3 cellular contexts compared by ENCODE assay signal in genomic region chr5:180598797-180599589, GRCh38.
TF ChIP-seq lines count a peak whose summit lies in the region.

No MANE protein-coding gene starts in this region.

TF ChIP-seq in SK-N-SH, 30 proteins besides CTCF, POLR2A, EP300 and RAD21 (continues in another document):
- TF ChIP-seq MEF2A (IDR thresholded peaks at IDR 0.05; ENCODE audit: borderline replicate concordance, low read depth): no peak
- no peak for TF ChIP-seq REST (IDR thresholded peaks at IDR 0.05; ENCODE audit: low read depth, low read length)
- no peak for TF ChIP-seq TEAD4 (IDR thresholded peaks at IDR 0.05; ENCODE audit: borderline replicate concordance, insufficient read depth)
- TF ChIP-seq MAX (IDR thresholded peaks at IDR 0.05; ENCODE audit: low read depth): no peak
- no peak for TF ChIP-seq POLR2AphosphoS5 (IDR thresholded peaks at IDR 0.05; ENCODE audit: low read depth, low read length)
- TF ChIP-seq PBX3 (IDR thresholded peaks at IDR 0.05): no peak
- no peak for TF ChIP-seq FOSL2 (IDR thresholded peaks at IDR 0.05; ENCODE audit: borderline replicate concordance, low read depth)
- no peak for TF ChIP-seq GABPA (IDR thresholded peaks at IDR 0.05; ENCODE audit: low read depth)
- no peak for TF ChIP-seq RFX5 (IDR thresholded peaks at IDR 0.05; ENCODE audit: low read length)
- no peak for TF ChIP-seq ELF1 (IDR thresholded peaks at IDR 0.05)
- TF ChIP-seq IRF3 (IDR thresholded peaks at IDR 0.05; ENCODE audit: low read depth, low read length): no peak
- TF ChIP-seq RXRA (IDR thresholded peaks at IDR 0.05; ENCODE audit: borderline replicate concordance, low read depth): no peak
- TF ChIP-seq TAF1 (IDR thresholded peaks at IDR 0.05; ENCODE audit: borderline replicate concordance, low read depth, low read length): no peak

TF ChIP-seq in SK-N-SH treated with all-trans-retinoic acid at 6 μM for 48 hours, 23 proteins besides CTCF, POLR2A, EP300 and RAD21 (continues in another document):
- TF ChIP-seq ISL1 (CRISPR knock-in tag; IDR thresholded peaks at IDR 0.05) (no peak), ZFP3 (CRISPR knock-in tag; IDR thresholded peaks at IDR 0.05) (no peak), ZC3H10 (CRISPR knock-in tag; IDR thresholded peaks at IDR 0.05) (no peak), PATZ1 (CRISPR knock-in tag; IDR thresholded peaks at IDR 0.05; ENCODE audit: borderline replicate concordance) (no peak), ESRRG (CRISPR knock-in tag; IDR thresholded peaks at IDR 0.05) (no peak), GLIS3 (CRISPR knock-in tag; IDR thresholded peaks at IDR 0.05) (no peak), BACH2 (CRISPR knock-in tag; IDR thresholded peaks at IDR 0.05; ENCODE audit: borderline replicate concordance) (no peak), ZNF70 (CRISPR knock-in tag; IDR thresholded peaks at IDR 0.05) (no peak), RARB (CRISPR knock-in tag; IDR thresholded peaks at IDR 0.05) (no peak), POU6F1 (CRISPR knock-in tag; IDR thresholded peaks at IDR 0.05; ENCODE audit: borderline replicate concordance, low read depth) (no peak), TSHZ2 (CRISPR knock-in tag; IDR thresholded peaks at IDR 0.05) (no peak), CSDC2 (CRISPR knock-in tag; IDR thresholded peaks at IDR 0.05) (no peak), ZNF8 (CRISPR knock-in tag; IDR thresholded peaks at IDR 0.05) (no peak), CREB5 (CRISPR knock-in tag; IDR thresholded peaks at IDR 0.05; ENCODE audit: low read depth) (no peak), CSRNP3 (CRISPR knock-in tag; IDR thresholded peaks at IDR 0.05) (no peak), ARNTL (CRISPR knock-in tag; IDR thresholded peaks at IDR 0.05; ENCODE audit: borderline replicate concordance, low read depth) (no peak), OSR1 (CRISPR knock-in tag; IDR thresholded peaks at IDR 0.05) (no peak)

TF ChIP-seq in HepG2, 621 proteins besides CTCF, POLR2A, EP300 and RAD21:
- TF ChIP-seq CENPBD1 (CRISPR knock-in tag; IDR thresholded peaks at IDR 0.05; ENCODE audit: borderline replicate concordance, low read depth) (no peak), ZSCAN12 (CRISPR knock-in tag; IDR thresholded peaks at IDR 0.05) (no peak), ZNF264 (CRISPR knock-in tag; IDR thresholded peaks at IDR 0.05) (0 out of 2 replicates have a peak, but pooled peaks have one; percentile 64)
TF ChIP-seq in HepG2: peak in this region for 1.
